In the genomic region with DNA sequence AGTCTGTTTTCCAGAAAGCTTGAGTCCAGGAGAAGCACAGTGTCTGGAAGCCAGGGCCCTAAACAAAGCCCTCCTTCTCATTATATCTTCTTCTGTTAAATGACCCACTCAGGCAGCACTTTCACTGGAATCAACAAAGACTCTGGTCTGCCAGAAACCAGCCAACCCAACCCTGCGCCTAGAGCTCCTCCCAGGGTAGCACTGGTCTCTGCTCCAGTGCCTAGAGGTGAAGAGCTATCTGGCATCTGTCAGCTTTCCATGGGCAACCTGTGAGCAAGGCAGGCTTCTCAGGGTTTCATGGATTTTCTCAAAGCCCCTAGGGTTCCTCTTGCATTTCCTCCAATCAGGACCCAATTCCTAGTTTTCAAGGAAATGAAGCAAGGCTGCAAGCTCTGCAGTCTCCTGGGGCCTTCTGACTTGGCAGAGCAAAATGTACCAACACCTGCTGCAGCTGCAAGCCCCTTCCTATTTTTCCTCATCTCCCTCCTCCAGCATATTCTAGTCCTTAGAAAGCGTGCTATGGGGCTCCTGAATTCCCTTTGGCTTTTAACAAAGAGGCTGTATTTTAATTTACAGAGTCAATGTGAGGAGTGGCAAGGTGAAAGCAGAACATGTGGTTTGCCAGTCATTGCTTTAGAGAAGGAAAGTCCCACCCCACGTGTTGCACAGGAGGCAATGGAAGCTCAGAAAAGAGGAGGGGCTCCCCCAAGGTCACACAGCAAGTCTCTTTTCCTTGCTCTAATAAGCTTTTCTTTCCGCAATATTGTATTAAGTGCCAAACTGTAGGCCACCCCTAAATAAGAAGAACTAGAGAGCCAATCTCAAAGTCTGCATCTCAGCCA, we compare ENCODE assay signal across 8 cellular contexts.
DNase-seq lines count a peak whose midpoint lies in the region; ATAC-seq lines count a peak whose summit lies in the region.

No MANE protein-coding gene starts in this region.

- DNase-seq in NCI-H1092 treated with DMSO at 0.1 percent for 48 hours (lab: John Stamatoyannopoulos, UW) (peak; percentile 47), NCI-H1092 (lab: John Stamatoyannopoulos, UW) (no peak), Kasumi-1 (lab: John Stamatoyannopoulos, UW) (peak; percentile 25 to 35), pons (ENCODE audit: low spot score) (peak; percentile 54), cortex of kidney (lab: John Stamatoyannopoulos, UW) (no peak), NK-92 (lab: John Stamatoyannopoulos, UW; ENCODE audit: unreplicated experiment) (no peak), ACHN (no peak)

- in situ Hi-C loops in ACHN (cut with HindIII; ENCODE audit: low pct_ligation_motif_present, low pct_unique_long_range_greater_than_20kb, low sequenced_read_pairs), result no loop called here

- ATAC-seq in HG02610 (IDR thresholded peaks at IDR 0.05; ENCODE audit: unreplicated experiment), result peak; percentile 85

Comparison
In these comparisons a context has a peak if more than half of its experiments do, and no peak if none do; other contexts are left out.
1. DNase-seq: peak in NCI-H1092 treated with DMSO at 0.1 percent for 48 hours (single experiment), Kasumi-1 (2 of 2) and pons (single experiment); none in NCI-H1092 (single experiment), cortex of kidney (single experiment), NK-92 (single experiment) and ACHN (single experiment).